3 cellular contexts compared by ENCODE assay signal in the genomic region with DNA sequence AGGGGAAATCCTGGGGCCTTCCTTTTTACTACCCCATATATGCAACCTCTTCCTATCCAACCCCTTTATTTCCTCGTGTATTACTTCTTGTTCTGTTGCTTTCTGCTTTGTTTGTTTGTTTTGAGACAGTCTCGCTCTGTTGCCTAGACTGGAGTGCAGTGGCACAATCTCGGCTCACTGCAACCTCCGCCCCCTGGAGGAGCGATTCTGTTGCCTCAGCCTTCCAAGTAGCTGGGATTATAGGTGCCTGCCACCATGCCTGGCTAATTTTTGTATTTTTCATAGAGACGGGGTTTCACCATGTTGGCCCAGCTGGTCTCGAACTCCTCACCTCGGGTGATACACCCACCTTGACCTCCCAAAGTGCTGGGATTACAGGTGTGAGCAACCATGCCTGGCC. TPM values are rescaled to one million over a fixed set of nuclear protein-coding genes. Genes with fewer than 3 reads are reported as not detected.
"Had no signal": no experiment of that assay in that cellular context is flagged by ENCODE, and none has a peak within 500 bp of the region (broad histone marks: within the 10 kb centered on the region; RNA-seq: fewer than 3 reads in every experiment).

No MANE protein-coding gene starts in this region.

RNA-seq across cellular contexts. Expression of a gene that starts 30.3 kb away (rescaled TPM):
- total RNA-seq: activated CD4-positive, alpha-beta memory T cell treated with anti-CD3 and anti-CD28 coated beads, Interleukin-2, amount 10 ng/mL, durations not matched to agents 7 days and 5 days; activated CD8-positive, alpha-beta memory T cell treated with anti-CD3 and anti-CD28 coated beads, Interleukin-2, amount 10 ng/mL, durations not matched to agents 7 days and 5 days; T-helper 17 cell had no signal
